23 cellular contexts compared by ENCODE assay signal in genomic region chr19:45746866-45747265, GRCh38. TPM values are rescaled to one million over a fixed set of nuclear protein-coding genes. Genes with fewer than 3 reads are reported as not detected.
A peak's percentile ranks its signal among the peaks of the same experiment; 100 is the strongest.
DNase-seq lines count a peak whose midpoint lies in the region; ATAC-seq and TF ChIP-seq lines count a peak whose summit lies in the region.
"Had no signal": no experiment of that assay in that cellular context is flagged by ENCODE, and none has a peak within 500 bp of the region (broad histone marks: within the 10 kb centered on the region; RNA-seq: fewer than 3 reads in every experiment).

No MANE protein-coding gene starts in this region.

- H3K36me3 Mint-ChIP-seq in stimulated activated effector memory CD8-positive, alpha-beta T cell treated with anti-CD3 and anti-CD28 coated beads, Interleukin-12 subunit alpha, Interleukin-12 subunit beta, amount 100 ng/mL, for 72 hours: no peaks in the 10 kb centered on the region
- H3K36me3 Mint-ChIP-seq: CD4-positive, alpha-beta memory T cell had no signal

- TF ChIP-seq CTCF in GM10248 (IDR thresholded peaks at IDR 0.05; ENCODE audit: control extremely low read depth, extremely low read depth, low read depth, missing control alignments): no peak
- TF ChIP-seq CTCF in RWPE1 (conservative IDR thresholded peaks at IDR 0.05; ENCODE audit: low read depth): no peak

- peak overlapping the region; percentile 43 for H3K27ac Mint-ChIP-seq in stimulated activated effector memory CD8-positive, alpha-beta T cell treated with anti-CD3 and anti-CD28 coated beads, Interleukin-12 subunit alpha, Interleukin-12 subunit beta, amount 100 ng/mL, for 72 hours
- H3K27ac Mint-ChIP-seq: GM23338, H9 had no signal

- no peaks in the 10 kb centered on the region for H3K9me3 Mint-ChIP-seq in stimulated activated effector memory CD8-positive, alpha-beta T cell treated with anti-CD3 and anti-CD28 coated beads, Interleukin-12 subunit alpha, Interleukin-12 subunit beta, amount 100 ng/mL, for 72 hours
- H3K9me3 Mint-ChIP-seq: CD4-positive, alpha-beta memory T cell; GM23338; H9 had no signal

- H3K27ac ChIP-seq in RWPE1: peak overlapping the region; percentile 44
- no peak overlapping the region for H3K27ac ChIP-seq in right cardiac atrium (ENCODE audit: low read length)

- no peak overlapping the region for H3K4me3 ChIP-seq in right cardiac atrium (ENCODE audit: low read length)
- H3K4me3 ChIP-seq: GM23338 had no signal

- no peak overlapping the region for H3K4me3 Mint-ChIP-seq in stimulated activated effector memory CD8-positive, alpha-beta T cell treated with anti-CD3 and anti-CD28 coated beads, Interleukin-12 subunit alpha, Interleukin-12 subunit beta, amount 100 ng/mL, for 72 hours
- H3K4me3 Mint-ChIP-seq: CD4-positive, alpha-beta memory T cell; GM23338; H9 had no signal

- 44% methylated on average over 5 of the region's 5 CpGs for WGBS in right cardiac atrium

- intact Hi-C loops in right cardiac atrium (cut with DNase I): no loop called here

- no peaks in the 10 kb centered on the region for H3K27me3 ChIP-seq in right cardiac atrium (ENCODE audit: control insufficient read depth, insufficient read depth)

- peak; percentile 52 for DNase-seq in AG20443 (ENCODE audit: low spot score)
- peak; percentile 3 for DNase-seq in GM10248 (ENCODE audit: extremely low spot score)
- no peak for DNase-seq in RWPE1 (ENCODE audit: low spot score)
- no peak for DNase-seq in stimulated activated effector memory CD8-positive, alpha-beta T cell treated with anti-CD3 and anti-CD28 coated beads, Interleukin-12 subunit alpha, Interleukin-12 subunit beta, amount 100 ng/mL, for 72 hours (ENCODE audit: low spot score in 2 of 2)
- no peak for DNase-seq in right cardiac atrium
- DNase-seq in NCI-H345 (lab: John Stamatoyannopoulos, UW): no peak
- DNase-seq: C1 segment of cervical spinal cord; Calu3; CD4-positive, alpha-beta memory T cell; COR-L47; DMS53; DMS79 treated with DMSO at 0.1 percent for 48 hours; GDM1; H9 had no signal

- H3K4me1 ChIP-seq in right cardiac atrium (ENCODE audit: control insufficient read depth, insufficient read depth, low read length): no peaks in the 10 kb centered on the region

- no peaks in the 10 kb centered on the region for H3K4me1 Mint-ChIP-seq in stimulated activated effector memory CD8-positive, alpha-beta T cell treated with anti-CD3 and anti-CD28 coated beads, Interleukin-12 subunit alpha, Interleukin-12 subunit beta, amount 100 ng/mL, for 72 hours
- H3K4me1 Mint-ChIP-seq: CD4-positive, alpha-beta memory T cell; GM23338 had no signal

- no peaks in the 10 kb centered on the region for H3K9me3 ChIP-seq in right cardiac atrium (ENCODE audit: control insufficient read depth, low read length)

- CTCF ChIA-PET in GM10248 (lab: Yijun Ruan, JAX): no interaction called here
- CTCF ChIA-PET in RWPE1 (lab: Yijun Ruan, JAX): no interaction called here

- POLR2A ChIA-PET in GM10248 (lab: Yijun Ruan, JAX): no interaction called here
- POLR2A ChIA-PET in RWPE1 (lab: Yijun Ruan, JAX; ENCODE audit: low non-redundant PET): no interaction called here

- ATAC-seq in stimulated activated effector memory CD8-positive, alpha-beta T cell treated with anti-CD3 and anti-CD28 coated beads, Interleukin-12 subunit alpha, Interleukin-12 subunit beta, amount 100 ng/mL, for 72 hours: no peak
- ATAC-seq in esophagus mucosa: no peak
- ATAC-seq in right cardiac atrium: no peak
- no peak for ATAC-seq in HG02884 (IDR thresholded peaks at IDR 0.05; ENCODE audit: unreplicated experiment)
- ATAC-seq: GM23338, HCT116 had no signal

RNA-seq across cellular contexts. Expression of gene MEIOSIN, which starts 13.6 kb away (rescaled TPM):
- total RNA-seq in esophagus mucosa: not detected
- under 1 TPM; 0.15 to 0.76 (median 0.30) TPM for total RNA-seq in right cardiac atrium
- 0.41 TPM for polyA plus RNA-seq in right cardiac atrium
- total RNA-seq: A172; A673; Calu3; CD4-positive, alpha-beta memory T cell; Daoy; H4; H9 had no signal
- polyA plus RNA-seq: BJ; CD4-positive, alpha-beta memory T cell had no signal

RNA-seq across cellular contexts. Expression of gene FBXO46, which starts 16.2 kb away (rescaled TPM):
- total RNA-seq in esophagus mucosa (30.3 TPM), right cardiac atrium (10 to 100 TPM; 11.4 to 13.2 (median 12.6) TPM)
- polyA plus RNA-seq in right cardiac atrium: 9.4 TPM

RNA-seq across cellular contexts. Expression of gene SIX5, which starts 22.2 kb away (rescaled TPM):
- total RNA-seq in esophagus mucosa (8.8 TPM), right cardiac atrium (10 to 100 TPM; 15.8 to 33.2 (median 24.1) TPM)
- polyA plus RNA-seq in right cardiac atrium: 19.4 TPM

RNA-seq across cellular contexts. Expression of gene DMPK, which starts 35.4 kb away (rescaled TPM):
- total RNA-seq in esophagus mucosa (15.5 TPM), right cardiac atrium (100 to 1,000 TPM; 220 to 304 (median 288) TPM)
- polyA plus RNA-seq in right cardiac atrium: 395 TPM

RNA-seq across cellular contexts. Expression of gene DMWD, which starts 45.8 kb away (rescaled TPM):
- total RNA-seq in esophagus mucosa: 17.4 TPM
- total RNA-seq in right cardiac atrium: 10 to 100 TPM; 72.2 to 87.1 (median 76.6) TPM
- 50.2 TPM for polyA plus RNA-seq in right cardiac atrium

Comparison
In these comparisons a context has a peak if more than half of its experiments do, and no peak if none do; other contexts are left out.
1. DNase-seq: peak in AG20443 (single experiment) and GM10248 (single experiment); none in RWPE1 (single experiment), stimulated activated effector memory CD8-positive, alpha-beta T cell treated with anti-CD3 and anti-CD28 coated beads, Interleukin-12 subunit alpha, Interleukin-12 subunit beta, amount 100 ng/mL, for 72 hours (0 of 2), right cardiac atrium (0 of 3) and NCI-H345 (single experiment).